ENCODE assay signal across 13 cellular contexts in the genomic region with DNA sequence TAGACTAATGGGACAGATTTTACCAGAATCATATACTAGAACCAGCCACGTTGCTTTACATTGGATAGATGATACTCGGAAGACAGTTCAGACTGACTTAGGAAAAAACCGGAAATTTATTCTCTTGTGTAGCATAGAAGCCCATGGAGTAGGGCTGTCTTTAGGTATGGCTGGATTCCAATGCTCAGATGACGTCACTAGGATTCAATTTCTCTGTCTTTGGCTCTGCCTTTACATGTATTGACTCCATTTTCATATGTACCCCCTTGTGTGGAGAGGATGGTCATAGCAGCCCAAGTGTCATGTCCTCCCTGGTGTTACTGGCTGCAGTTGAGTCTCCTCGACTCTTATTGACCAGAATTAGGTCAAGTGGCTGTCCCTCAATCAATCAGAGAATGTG.
"Had no signal": no experiment of that assay in that cellular context is flagged by ENCODE, and none has a peak within 500 bp of the region (broad histone marks: within the 10 kb centered on the region; RNA-seq: fewer than 3 reads in every experiment).

No MANE protein-coding gene starts in this region.

- H3K27me3 ChIP-seq: SJSA1 had no signal

- DNase-seq: KG1, NCI-H1417 treated with DMSO at 0.1 percent for 48 hours, NCI-H146, NCI-H1930, NCI-H2081, NCI-H2107, NCI-H2227 treated with DMSO at 0.1 percent for 48 hours, NCI-H748 treated with DMSO at 0.1 percent for 48 hours, Right ventricle myocardium superior, RPMI8226, SIG-M5 had no signal

- H3K4me3 ChIP-seq: SJSA1, SK-N-MC had no signal

- H3K36me3 ChIP-seq: SJSA1 had no signal

- H3K27ac ChIP-seq: SJSA1, SK-N-MC had no signal

- H3K9me3 ChIP-seq: SJSA1 had no signal
